Comparison of ENCODE assay signal across 8 cellular contexts in the genomic region with DNA sequence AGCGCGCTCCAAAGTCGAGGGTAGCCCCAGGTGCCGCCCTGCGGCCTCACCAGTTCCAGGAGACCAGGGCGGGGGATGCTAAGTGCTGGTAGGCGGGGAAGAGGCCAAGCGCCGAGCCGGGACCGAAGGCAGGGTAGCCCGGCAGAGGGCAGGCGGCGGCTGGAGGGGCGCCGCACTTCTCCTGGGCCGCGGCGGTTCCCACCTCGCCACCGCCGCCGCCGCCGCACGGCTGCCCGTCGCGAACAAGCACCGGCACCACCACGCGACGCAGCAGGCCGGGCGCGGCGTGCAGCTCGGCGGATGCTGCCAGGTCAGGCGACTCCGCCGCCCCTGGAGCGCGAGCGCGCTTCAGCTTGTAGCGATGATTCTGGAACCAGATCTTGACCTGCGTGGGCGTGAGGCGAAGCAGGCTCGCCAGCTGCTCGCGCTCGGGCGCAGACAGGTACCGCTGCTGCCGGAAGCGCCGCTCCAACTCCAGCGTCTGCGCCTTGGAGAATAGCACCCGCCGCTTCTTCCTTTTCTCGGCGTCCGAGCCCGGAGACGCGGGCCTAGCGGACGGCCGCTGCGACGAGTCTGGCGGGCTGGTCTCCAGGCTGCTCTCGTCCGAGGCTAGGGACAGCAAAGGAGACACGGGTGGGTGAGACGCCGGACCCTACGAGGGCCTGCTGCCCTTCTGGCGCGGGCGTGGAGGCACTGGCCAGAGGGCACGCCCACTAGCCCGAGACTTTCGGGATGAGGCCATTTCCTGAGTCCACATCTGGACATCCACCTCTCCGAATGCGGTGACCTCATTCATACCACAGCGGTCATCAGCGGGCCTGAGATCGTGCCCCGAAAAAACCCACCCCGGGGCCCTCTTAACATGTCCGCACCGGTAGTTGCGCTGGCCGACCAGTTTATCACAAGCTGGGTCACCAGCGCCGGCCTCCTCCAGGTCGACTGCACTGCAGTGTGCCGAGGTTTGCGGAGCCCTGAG. TPM values are rescaled to one million over a fixed set of nuclear protein-coding genes. Genes with fewer than 3 reads are reported as not detected.
DNase-seq lines count a peak whose midpoint lies in the region; ATAC-seq and TF ChIP-seq lines count a peak whose summit lies in the region.

No MANE protein-coding gene starts in this region.

- POLR2A ChIA-PET in Caco-2 (lab: Charles Lee) = no interaction called here

- peak overlapping the region; percentile 77 for H3K4me3 Mint-ChIP-seq in Caco-2 (ENCODE audit: unreplicated experiment)
- peak overlapping the region; percentile 67 to 73 for H3K4me3 Mint-ChIP-seq in activated T-cell treated with anti-CD3 and anti-CD28 coated beads, Interleukin-2, amount 50 U/mL, for 72 hours
- H3K4me3 Mint-ChIP-seq in stimulated activated naive CD8-positive, alpha-beta T cell treated with anti-CD3 and anti-CD28 coated beads, Interleukin-15, amount 100 ng/mL, for 72 hours = peak overlapping the region; percentile 55 to 67

- H3K4me1 ChIP-seq in Caco-2 = no peaks in the 10 kb centered on the region
- peaks cover 5% of the 10 kb centered on the region for H3K4me1 ChIP-seq in iPS-18a (ENCODE audit: control insufficient read depth, low read depth, low read length)

- H3K27me3 ChIP-seq in Caco-2 (replicated peaks; ENCODE audit: control insufficient read depth, insufficient read depth, low read length) (peaks cover 2% of the 10 kb centered on the region; the same call in 1 of the 2 replicates), iPS-18a (ENCODE audit: control insufficient read depth, insufficient read depth, low read length) (peaks cover 100% of the 10 kb centered on the region)

- no peaks in the 10 kb centered on the region for H3K4me1 Mint-ChIP-seq in Caco-2 (ENCODE audit: low read depth, unreplicated experiment)
- no peaks in the 10 kb centered on the region for H3K4me1 Mint-ChIP-seq in activated T-cell treated with anti-CD3 and anti-CD28 coated beads, Interleukin-2, amount 50 U/mL, for 72 hours (ENCODE audit: low read depth)
- peaks cover 13% of the 10 kb centered on the region for H3K4me1 Mint-ChIP-seq in stimulated activated naive CD8-positive, alpha-beta T cell treated with anti-CD3 and anti-CD28 coated beads, Interleukin-15, amount 100 ng/mL, for 72 hours

- no peak overlapping the region for H3K27ac ChIP-seq in iPS-18a (ENCODE audit: low read length)

- TF ChIP-seq CTCF in Caco-2 (IDR thresholded peaks at IDR 0.05; ENCODE audit: insufficient read depth in 1 of 2, low read depth in 1 of 2, low read length in 1 of 2, severe bottlenecking in 1 of 2, unreplicated experiment in 1 of 2) = no peak

- H3K36me3 ChIP-seq in Caco-2 (ENCODE audit: control insufficient read depth, insufficient read depth, low read length) = no peaks in the 10 kb centered on the region
- H3K36me3 ChIP-seq in iPS-18a (ENCODE audit: control insufficient read depth, low read depth, low read length) = no peaks in the 10 kb centered on the region

- peak in 1 of 2 experiments; percentile 46 for DNase-seq in Caco-2
- peak; percentile 26 for DNase-seq in HK-2 (ENCODE audit: unreplicated experiment)
- peak; percentile 41 to 48 for DNase-seq in activated T-cell treated with anti-CD3 and anti-CD28 coated beads, Interleukin-2, amount 50 U/mL, for 72 hours
- DNase-seq in stimulated activated naive CD8-positive, alpha-beta T cell treated with anti-CD3 and anti-CD28 coated beads, Interleukin-15, amount 100 ng/mL, for 72 hours = peak in 1 of 2 donors; percentile 42
- no peak for DNase-seq in KG1 (lab: John Stamatoyannopoulos, UW)
- no peak for DNase-seq in NAMALWA (ENCODE audit: low spot score)
- DNase-seq in activated CD4-positive, alpha-beta T cell treated with anti-CD3 and anti-CD28 coated beads for 1 hour = no peak

- H3K9ac ChIP-seq in iPS-18a (ENCODE audit: low read length) = no peak overlapping the region

- peak; percentile 36 to 40 for ATAC-seq in activated T-cell treated with anti-CD3 and anti-CD28 coated beads, Interleukin-2, amount 50 U/mL, for 72 hours (replicated peaks in 1 of 2)
- ATAC-seq in stimulated activated naive CD8-positive, alpha-beta T cell treated with anti-CD3 and anti-CD28 coated beads, Interleukin-15, amount 100 ng/mL, for 72 hours = peak; percentile 39

- BruUV-seq in Caco-2 (replicated peaks; lab: Mats Ljungman, UMichigan) = no TSS peak

- no peak overlapping the region for H3K27ac Mint-ChIP-seq in Caco-2 (ENCODE audit: unreplicated experiment)
- no peak overlapping the region for H3K27ac Mint-ChIP-seq in activated T-cell treated with anti-CD3 and anti-CD28 coated beads, Interleukin-2, amount 50 U/mL, for 72 hours
- H3K27ac Mint-ChIP-seq in stimulated activated naive CD8-positive, alpha-beta T cell treated with anti-CD3 and anti-CD28 coated beads, Interleukin-15, amount 100 ng/mL, for 72 hours = no peak overlapping the region

- H3K27me3 Mint-ChIP-seq in Caco-2 (ENCODE audit: insufficient read depth, unreplicated experiment) = peaks cover 2% of the 10 kb centered on the region
- H3K27me3 Mint-ChIP-seq in activated T-cell treated with anti-CD3 and anti-CD28 coated beads, Interleukin-2, amount 50 U/mL, for 72 hours (ENCODE audit: low read depth) = peaks cover 44% of the 10 kb centered on the region
- H3K27me3 Mint-ChIP-seq in stimulated activated naive CD8-positive, alpha-beta T cell treated with anti-CD3 and anti-CD28 coated beads, Interleukin-15, amount 100 ng/mL, for 72 hours = peaks cover 91% of the 10 kb centered on the region

- peak overlapping the region; percentile 69 for H3K4me3 ChIP-seq in Caco-2 (ENCODE audit: low read depth, low read length)
- H3K4me3 ChIP-seq in iPS-18a (ENCODE audit: low read length) = peak overlapping the region; percentile 63

- H3K9me3 ChIP-seq in Caco-2 (no peaks in the 10 kb centered on the region), iPS-18a (ENCODE audit: control insufficient read depth, low read depth, low read length) (no peaks in the 10 kb centered on the region)

- CTCF ChIA-PET in Caco-2 (lab: Charles Lee) = no interaction called here

- H3K9me3 Mint-ChIP-seq in Caco-2 (ENCODE audit: unreplicated experiment) = no peaks in the 10 kb centered on the region
- H3K9me3 Mint-ChIP-seq in activated T-cell treated with anti-CD3 and anti-CD28 coated beads, Interleukin-2, amount 50 U/mL, for 72 hours = no peaks in the 10 kb centered on the region
- no peaks in the 10 kb centered on the region for H3K9me3 Mint-ChIP-seq in stimulated activated naive CD8-positive, alpha-beta T cell treated with anti-CD3 and anti-CD28 coated beads, Interleukin-15, amount 100 ng/mL, for 72 hours

- intact Hi-C loops in Caco-2 (cut with micrococcal nuclease; ENCODE audit: unreplicated experiment) = no loop called here

- H3K36me3 Mint-ChIP-seq in Caco-2 (ENCODE audit: insufficient read depth, unreplicated experiment) = no peaks in the 10 kb centered on the region
- peaks cover 0 to 1% of the 10 kb centered on the region in 2 donors for H3K36me3 Mint-ChIP-seq in activated T-cell treated with anti-CD3 and anti-CD28 coated beads, Interleukin-2, amount 50 U/mL, for 72 hours (ENCODE audit: insufficient read depth in 2 of 2)

RNA-seq across cellular contexts. Expression of a gene that starts 1.3 kb away (rescaled TPM):
- total RNA-seq in Caco-2 (2022) = 0.23 TPM in 1 of 2 replicates, not detected in the other
- total RNA-seq in activated T-cell treated with anti-CD3 and anti-CD28 coated beads, Interleukin-2, amount 50 U/mL, for 72 hours = not detected

Comparison
In these comparisons a context has a peak if more than half of its experiments do, and no peak if none do; other contexts are left out.
1. DNase-seq: peak in HK-2 (single experiment) and activated T-cell treated with anti-CD3 and anti-CD28 coated beads, Interleukin-2, amount 50 U/mL, for 72 hours (2 of 2); none in KG1 (single experiment), NAMALWA (single experiment) and activated CD4-positive, alpha-beta T cell treated with anti-CD3 and anti-CD28 coated beads for 1 hour (single experiment).
2. Peak in every context shown above with its lines, with median percentiles within 50 percentile points of each other: H3K4me3 Mint-ChIP-seq.